28 cellular contexts compared by ENCODE assay signal in the genomic region with DNA sequence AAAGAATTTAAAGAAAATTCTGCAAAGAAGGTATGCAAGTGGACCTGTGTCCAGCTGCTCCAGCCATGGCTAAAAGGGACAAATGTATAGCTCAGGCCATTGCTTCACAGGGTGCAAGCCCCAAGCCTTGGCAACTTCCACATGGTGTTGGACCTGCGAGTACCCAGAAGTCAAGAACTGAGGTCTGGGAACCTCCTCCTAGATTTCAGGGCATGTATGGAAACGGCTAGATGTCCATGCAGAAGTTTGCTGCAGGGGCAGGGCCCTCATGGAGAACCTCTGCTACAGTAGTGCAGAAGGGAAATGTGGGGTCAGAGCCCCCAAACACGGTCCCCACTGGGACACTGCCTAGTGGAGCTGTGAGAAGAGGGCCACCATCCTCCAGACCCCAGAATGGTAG.
"Had no signal": no experiment of that assay in that cellular context is flagged by ENCODE, and none has a peak within 500 bp of the region (broad histone marks: within the 10 kb centered on the region; RNA-seq: fewer than 3 reads in every experiment).

No MANE protein-coding gene starts in this region.

- DNase-seq: naive thymus-derived CD8-positive, alpha-beta T cell; nephron progenitor cell; nucleus accumbens; pancreas; psoas muscle; right cardiac atrium; spleen; stimulated activated CD4-positive, alpha-beta T cell treated with anti-CD3 and anti-CD28 coated beads, Interleukin-12 subunit alpha, Interleukin-12 subunit beta, amount 100 ng/mL, for 4 hours; stimulated activated CD4-positive, alpha-beta T cell treated with anti-CD3 and anti-CD28 coated beads, Interleukin-1b, Interleukin-23, amount 100 ng/mL, for 48 hours; stimulated activated CD4-positive, alpha-beta T cell treated with anti-CD3 and anti-CD28 coated beads, Interleukin-4, amount 100 ng/mL, for 1 hour; stimulated activated CD4-positive, alpha-beta T cell treated with anti-CD3 and anti-CD28 coated beads, Interleukin-4, amount 100 ng/mL, for 4 hours; stimulated activated CD8-positive, alpha-beta memory T cell treated with anti-CD3 and anti-CD28 coated beads, Interleukin-4, amount 100 ng/mL, for 48 hours; stimulated activated naive CD4-positive, alpha-beta T cell; stimulated activated naive CD8-positive, alpha-beta T cell treated with anti-CD3 and anti-CD28 coated beads, Interleukin-15, amount 100 ng/mL, for 72 hours; stimulated activated naive CD8-positive, alpha-beta T cell treated with anti-CD3 and anti-CD28 coated beads, Interleukin-15, Interleukin-2, amounts not matched to agents 100 U/mL and 50 U/mL, for 24 hours; substantia nigra; testis; tibial artery; transverse colon; upper lobe of right lung; uterus had no signal

- H3K4me3 ChIP-seq: pancreas, psoas muscle, skin epidermis, smooth muscle cell, spleen, suprapubic skin, testis, tibial artery, transverse colon, upper lobe of right lung, uterus had no signal

- H3K27ac ChIP-seq: neutrophil, pancreas, psoas muscle, skin epidermis, spleen, suprapubic skin, testis, tibial artery, transverse colon, upper lobe of right lung, uterus had no signal

- ATAC-seq: naive thymus-derived CD8-positive, alpha-beta T cell; natural killer cell treated with Interleukin-12 subunit alpha and Interleukin-12 subunit beta and Interleukin-15 and Interleukin-18, amount 100 ng/mL, for 72 hours; pancreas; psoas muscle; right cardiac atrium; sciatic nerve; stimulated activated memory B cell treated with anti-CD40 and anti-IgM and Interleukin-4, amounts not matched to agents 10 μg/mL and 1 μg/mL and 100 μg/mL, for 72 hours; stimulated activated naive CD8-positive, alpha-beta T cell treated with anti-CD3 and anti-CD28 coated beads, Interleukin-15, amount 100 ng/mL, for 72 hours; stimulated activated naive CD8-positive, alpha-beta T cell treated with anti-CD3 and anti-CD28 coated beads, Interleukin-15, Interleukin-2, amounts not matched to agents 100 U/mL and 50 U/mL, for 24 hours; upper lobe of right lung had no signal

- H3K27me3 ChIP-seq: neutrophil, pancreas, spleen, suprapubic skin, testis, tibial artery, transverse colon, upper lobe of right lung, uterus had no signal

- H3K4me1 ChIP-seq: pancreas, psoas muscle, spleen, suprapubic skin, testis, tibial artery, transverse colon, upper lobe of right lung, uterus had no signal

- H3K9me3 ChIP-seq: neutrophil, suprapubic skin, testis, upper lobe of right lung, uterus had no signal

- H3K36me3 ChIP-seq: neutrophil, pancreas, spleen, suprapubic skin, tibial artery, transverse colon, upper lobe of right lung, uterus had no signal
